8 cellular contexts compared by ENCODE assay signal in genomic region chr9:120366646-120367019, GRCh38.
DNase-seq lines count a peak whose midpoint lies in the region; ATAC-seq, FAIRE-seq and TF ChIP-seq lines count a peak whose summit lies in the region.

No MANE protein-coding gene starts in this region.

- H3K36me3 ChIP-seq in body of pancreas (replicated peaks in 1 of 2; ENCODE audit: insufficient read depth in 1 of 2, low read depth in 2 of 2) = no peaks in the 10 kb centered on the region
- H3K36me3 ChIP-seq in kidney (ENCODE audit: control insufficient read depth in 1 of 2, insufficient read depth in 2 of 2, low read length in 2 of 2) = no peaks in the 10 kb centered on the region

- DNase-seq in 8988T = peak; percentile 67
- DNase-seq in HS-27A (ENCODE audit: low read depth) = peak; percentile 77
- DNase-seq in body of pancreas = peak; percentile 31 to 60 (median 42)
- no peak for DNase-seq in kidney
- DNase-seq in activated gamma-delta T cell treated with Interleukin-2 at 50 U/mL for 16 hours = no peak
- no peak for DNase-seq in SIG-M5 treated with dmso at 0.1 percent for 504 hours (lab: John Stamatoyannopoulos, UW; ENCODE audit: unreplicated experiment)

- TF ChIP-seq CTCF in body of pancreas (IDR thresholded peaks at IDR 0.05) (peak in 3 of 7 experiments; percentile 21 to 32 (median 25)), kidney (IDR thresholded peaks at IDR 0.05; ENCODE audit: borderline replicate concordance, extremely low read depth, insufficient read depth) (peak; percentile 11)

- ATAC-seq in body of pancreas (peak; percentile 87), GM21619 (IDR thresholded peaks at IDR 0.05; ENCODE audit: unreplicated experiment) (no peak), GM18520 (IDR thresholded peaks at IDR 0.05; ENCODE audit: unreplicated experiment) (no peak)

- FAIRE-seq in kidney (lab: Jason Lieb, UNC) = no peak

- H3K4me3 ChIP-seq in body of pancreas (no peak overlapping the region), kidney (ENCODE audit: low read length in 2 of 2) (no peak overlapping the region)

- 52 to 60% methylated on average over 4 of the region's 4 CpGs for WGBS in body of pancreas, 2 donors

- H3K9me3 ChIP-seq in body of pancreas (no peaks in the 10 kb centered on the region), kidney (ENCODE audit: control insufficient read depth in 1 of 2, low read length in 2 of 2) (no peaks in the 10 kb centered on the region)

- intact Hi-C loops in body of pancreas (cut with DNase I) (no loop called here), kidney (cut with DNase I) (no loop called here)

- H3K9ac ChIP-seq in kidney (ENCODE audit: low read length in 2 of 2) = no peak overlapping the region

- no peaks in the 10 kb centered on the region for H3K27me3 ChIP-seq in body of pancreas

- H3K27ac ChIP-seq in body of pancreas = peak overlapping the region in 3 of 4 donors; percentile 19 to 62 (median 36)
- peak overlapping the region in 1 of 2 donors; percentile 52 for H3K27ac ChIP-seq in kidney (ENCODE audit: low read depth in 2 of 2, low read length in 2 of 2)

- H3K4me1 ChIP-seq in body of pancreas (no peaks in the 10 kb centered on the region), kidney (ENCODE audit: control insufficient read depth in 1 of 2, insufficient read depth in 1 of 2, low read depth in 1 of 2, low read length in 2 of 2) (peaks cover 2 to 4% of the 10 kb centered on the region in 2 donors)

- no peak for TF ChIP-seq POLR2A in body of pancreas (IDR thresholded peaks at IDR 0.05)

Comparison
In these comparisons a context has a peak if more than half of its experiments do, and no peak if none do; other contexts are left out.
1. DNase-seq: peak in 8988T (single experiment), HS-27A (single experiment) and body of pancreas (4 of 4); none in kidney (single experiment), activated gamma-delta T cell treated with Interleukin-2 at 50 U/mL for 16 hours (single experiment) and SIG-M5 treated with dmso at 0.1 percent for 504 hours (single experiment).